ENCODE assay signal across 8 cellular contexts in the genomic region with DNA sequence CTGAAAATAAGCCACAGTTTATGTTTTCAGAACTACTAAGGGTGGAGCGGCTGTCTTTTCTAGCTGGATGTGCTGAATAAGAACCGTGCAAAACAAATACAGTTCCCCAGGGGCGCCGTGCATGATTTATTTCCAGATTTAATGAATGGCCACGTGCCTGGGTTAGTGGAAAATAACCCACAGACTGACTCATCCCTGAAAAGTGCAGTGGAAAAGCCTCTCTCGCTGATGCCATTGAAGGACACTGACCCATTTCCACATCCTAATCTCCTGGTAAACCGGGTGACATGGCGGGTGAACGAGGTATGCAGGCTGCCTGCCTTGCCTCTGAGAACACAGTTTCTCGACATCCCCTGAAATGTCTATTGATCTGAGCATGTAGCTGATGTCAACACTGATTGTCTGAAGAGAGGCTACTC.
DNase-seq lines count a peak whose midpoint lies in the region; ATAC-seq and TF ChIP-seq lines count a peak whose summit lies in the region.

No MANE protein-coding gene starts in this region.

- H3K36me3 ChIP-seq in MG63 (no peaks in the 10 kb centered on the region), breast epithelium (no peaks in the 10 kb centered on the region)

- H3K4me3 ChIP-seq in MG63, result no peak overlapping the region
- H3K4me3 ChIP-seq in breast epithelium, result peak overlapping the region in 2 of 3 donors; percentile 9 to 26
- H3K4me3 ChIP-seq in lower leg skin (ENCODE audit: low read depth, poor library complexity, severe bottlenecking), result no peak overlapping the region

- intact Hi-C loops in breast epithelium (cut with DNase I; ENCODE audit: low total_unique reads) (no loop called here), lower leg skin (cut with DNase I; ENCODE audit: low total_unique reads) (no loop called here)

- ATAC-seq in HG03139 (IDR thresholded peaks at IDR 0.05; ENCODE audit: unreplicated experiment), result no peak

- TF ChIP-seq POLR2A in breast epithelium (IDR thresholded peaks at IDR 0.05) (no peak), lower leg skin (IDR thresholded peaks at IDR 0.05) (no peak)

- DNase-seq in ACHN (peak; percentile 70), MG63 (peak; percentile 47), breast epithelium (ENCODE audit: low spot score in 2 of 2) (peak; percentile 43 to 58), lower leg skin (ENCODE audit: low spot score in 2 of 2) (peak; percentile 85 to 94), iPS-NIHi7 (ENCODE audit: extremely low spot score) (no peak)
- DNase-seq in central memory CD4-positive, alpha-beta T cell, result no peak
- DNase-seq in stimulated activated CD4-positive, alpha-beta T cell treated with anti-CD3 and anti-CD28 coated beads, Interleukin-1b, Interleukin-23, amount 100 ng/mL, for 48 hours, result no peak

- WGBS in lower leg skin, 2 donors, result 12 to 13% methylated on average over 10 of the region's 10 CpGs

- H3K9me3 ChIP-seq in MG63, result no peaks in the 10 kb centered on the region
- no peaks in the 10 kb centered on the region for H3K9me3 ChIP-seq in breast epithelium

- in situ Hi-C loops in ACHN (cut with HindIII; ENCODE audit: low pct_ligation_motif_present, low pct_unique_long_range_greater_than_20kb, low sequenced_read_pairs), result no loop called here

- H3K27me3 ChIP-seq in MG63, result no peaks in the 10 kb centered on the region
- no peaks in the 10 kb centered on the region for H3K27me3 ChIP-seq in breast epithelium

- H3K27ac ChIP-seq in breast epithelium, result peak overlapping the region in 1 of 2 donors; percentile 42

- no peaks in the 10 kb centered on the region for H3K4me1 ChIP-seq in breast epithelium

- TF ChIP-seq CTCF in breast epithelium (IDR thresholded peaks at IDR 0.05) (no peak), lower leg skin (IDR thresholded peaks at IDR 0.05) (no peak)

Comparison
In these comparisons a context has a peak if more than half of its experiments do, and no peak if none do; other contexts are left out.
1. DNase-seq: peak in ACHN (single experiment), MG63 (single experiment), breast epithelium (2 of 2) and lower leg skin (2 of 2); none in iPS-NIHi7 (single experiment), central memory CD4-positive, alpha-beta T cell (single experiment) and stimulated activated CD4-positive, alpha-beta T cell treated with anti-CD3 and anti-CD28 coated beads, Interleukin-1b, Interleukin-23, amount 100 ng/mL, for 48 hours (single experiment).
2. H3K4me3 ChIP-seq: peak in breast epithelium (2 of 3); none in MG63 (single experiment) and lower leg skin (single experiment).